In genomic region chr10:69738071-69738470, GRCh38 we compare ENCODE assay signal across 29 cellular contexts.
A peak's percentile ranks its signal among the peaks of the same experiment; 100 is the strongest.
DNase-seq lines count a peak whose midpoint lies in the region; ATAC-seq, FAIRE-seq and TF ChIP-seq lines count a peak whose summit lies in the region.
"Had no signal": no experiment of that assay in that cellular context is flagged by ENCODE, and none has a peak within 500 bp of the region (broad histone marks: within the 10 kb centered on the region; RNA-seq: fewer than 3 reads in every experiment).

No MANE protein-coding gene starts in this region.

- ATAC-seq in left lung (peak; percentile 44), thoracic aorta (ENCODE audit: insufficient number of reproducible peaks, low FRiP score, low read depth) (no peak), HepG2 (no peak), HG03432 (IDR thresholded peaks at IDR 0.05; ENCODE audit: unreplicated experiment) (no peak)
- ATAC-seq: GM12878 had no signal

- no peak for FAIRE-seq in HepG2 (lab: Jason Lieb, UNC)
- FAIRE-seq: GM12878 had no signal

- no peak overlapping the region for H2AFZ ChIP-seq in HepG2 (ENCODE audit: low read length)
- H2AFZ ChIP-seq: GM23248 had no signal

- DNase-seq in activated effector memory CD4-positive, alpha-beta T cell treated with anti-CD3 and anti-CD28 coated beads, Interleukin-2, amount 50 U/mL, for 16 hours, result peak; percentile 37
- no peak for DNase-seq in activated effector memory CD4-positive, alpha-beta T cell treated with Interleukin-2 at 50 U/mL for 16 hours
- DNase-seq in cerebellum (ENCODE audit: low spot score), result peak; percentile 76
- DNase-seq in left lung, result no peak
- DNase-seq in thoracic aorta (ENCODE audit: low spot score), result no peak
- DNase-seq in HepG2 (ENCODE audit: low spot score), result no peak
- DNase-seq in stimulated activated CD4-positive, alpha-beta T cell treated with anti-CD3 and anti-CD28 coated beads, Interleukin-4, amount 100 ng/mL, for 24 hours, result no peak
- DNase-seq: ACHN; Caco-2; CD4-positive, alpha-beta memory T cell; DMS 273 treated with DMSO at 0.1 percent for 48 hours; DMS79 treated with DMSO at 0.1 percent for 48 hours; GM23248; H9; HFFc6; NCI-H1105; NCI-H146; NCI-H2081; NCI-H2171; NCI-H345; NCI-H524; NCI-H774; NK-92 treated with Interleukin-12 subunit alpha and Interleukin-12 subunit beta, amount 100 ng/mL, for 24 hours had no signal

- TF ChIP-seq POLR2A in HepG2 (IDR thresholded peaks at IDR 0.05; ENCODE audit: insufficient read depth in 1 of 2, low read depth in 2 of 2, low read length in 2 of 2), result no peak

- no peak overlapping the region for H3K4me2 ChIP-seq in HepG2 (ENCODE audit: low read depth, low read length)
- H3K4me2 ChIP-seq: KMS-11 had no signal

- H3K27me3 ChIP-seq in left lung (no peaks in the 10 kb centered on the region), thoracic aorta (replicated peaks; ENCODE audit: insufficient read depth) (no peaks in the 10 kb centered on the region), HepG2 (ENCODE audit: control insufficient read depth in 1 of 2, insufficient read depth in 2 of 2, low read length in 2 of 2) (peaks cover 0 to 6% of the 10 kb centered on the region in 2 experiments; a peak in 3 of 5 replicates)
- H3K27me3 ChIP-seq: BLaER1 treated with 17β-estradiol and CSF1 and Interleukin-3, amounts not matched to agents 10 nM and 100 nM; Peyer's patch had no signal

- no peak for TF ChIP-seq RAD21 in HepG2 (CRISPR knock-in tag; IDR thresholded peaks at IDR 0.05)

- no peak overlapping the region for H3K9ac ChIP-seq in HepG2 (ENCODE audit: insufficient read depth, low read depth, low read length)
- H3K9ac ChIP-seq: BLaER1 treated with 17β-estradiol and CSF1 and Interleukin-3, amounts not matched to agents 10 nM and 100 nM; GM23248; KMS-11 had no signal

- H3K9me3 ChIP-seq in left lung, result no peaks in the 10 kb centered on the region
- H3K9me3 ChIP-seq in thoracic aorta, result no peaks in the 10 kb centered on the region
- no peaks in the 10 kb centered on the region for H3K9me3 ChIP-seq in HepG2 (ENCODE audit: low read length)
- H3K9me3 ChIP-seq: BLaER1 treated with 17β-estradiol and CSF1 and Interleukin-3, amounts not matched to agents 10 nM and 100 nM; Peyer's patch had no signal

- in situ Hi-C loops in HepG2 (cut with HindIII; ENCODE audit: extremely low pct_ligation_motif_present, low pct_unique_long_range_greater_than_20kb), result no loop called here

- H3K36me3 ChIP-seq in left lung, result no peaks in the 10 kb centered on the region
- no peaks in the 10 kb centered on the region for H3K36me3 ChIP-seq in thoracic aorta
- H3K36me3 ChIP-seq in HepG2 (replicated peaks in 1 of 2; ENCODE audit: control insufficient read depth in 1 of 2, insufficient read depth in 2 of 2, low read length in 2 of 2), result no peaks in the 10 kb centered on the region
- H3K36me3 ChIP-seq: BLaER1 treated with 17β-estradiol and CSF1 and Interleukin-3, amounts not matched to agents 10 nM and 100 nM; Peyer's patch had no signal

- 0% methylated on average over 1 of the region's 5 CpGs for WGBS in HepG2 (ENCODE audit: low lambda C conversion rate)

- no TSS peak for BruUV-seq in HepG2 (replicated peaks; lab: Mats Ljungman, UMichigan)

- no peaks in the 10 kb centered on the region for H3K79me2 ChIP-seq in HepG2 (ENCODE audit: insufficient read depth, low read length)

- intact Hi-C loops in left lung (cut with DNase I), result no loop called here
- intact Hi-C loops in HepG2 (cut with micrococcal nuclease; ENCODE audit: unreplicated experiment), result no loop called here

- no peak for TF ChIP-seq CTCF in left lung (IDR thresholded peaks at IDR 0.05)
- no peak for TF ChIP-seq CTCF in thoracic aorta (IDR thresholded peaks at IDR 0.05)
- TF ChIP-seq CTCF in HepG2 (CRISPR knock-in tag; IDR thresholded peaks at IDR 0.05), result no peak

- no peak overlapping the region for H3K4me3 ChIP-seq in left lung
- no peak overlapping the region for H3K4me3 ChIP-seq in thoracic aorta
- no peak overlapping the region for H3K4me3 ChIP-seq in HepG2 (replicated peaks in 1 of 3; ENCODE audit: insufficient read depth in 1 of 3, low read depth in 2 of 3, low read length in 3 of 3)
- H3K4me3 ChIP-seq: BLaER1 treated with 17β-estradiol and CSF1 and Interleukin-3, amounts not matched to agents 10 nM and 100 nM; GM12878; GM23248; Peyer's patch had no signal

- CTCF ChIA-PET in HepG2 (lab: Yijun Ruan, JAX; ENCODE audit: low intra/inter-chr PET ratio, low total read pairs), result no interaction called here

- TF ChIP-seq EP300 in HepG2 (IDR thresholded peaks at IDR 0.05; ENCODE audit: low read depth in 2 of 2, low read length in 2 of 2), result no peak
- TF ChIP-seq EP300 in HepG2 (CRISPR knock-in tag; IDR thresholded peaks at IDR 0.05; ENCODE audit: borderline replicate concordance), result no peak

- H4K20me1 ChIP-seq in HepG2 (ENCODE audit: insufficient read depth, low read length), result no peaks in the 10 kb centered on the region

- H3K27ac ChIP-seq in left lung (no peak overlapping the region), thoracic aorta (peak overlapping the region; percentile 79 to 97), HepG2 (ENCODE audit: extremely low read length, insufficient read depth, low read length) (no peak overlapping the region)
- H3K27ac ChIP-seq: 22Rv1; BLaER1 treated with 17β-estradiol and CSF1 and Interleukin-3, amounts not matched to agents 10 nM and 100 nM; GM23248; KMS-11; Peyer's patch had no signal

- POLR2A ChIA-PET in HepG2 (lab: Yijun Ruan, JAX), result no interaction called here

- H3K4me1 ChIP-seq in left lung (peaks cover 0 to 4% of the 10 kb centered on the region in 2 donors), thoracic aorta (ENCODE audit: control insufficient read depth in 1 of 2, low read depth in 2 of 2) (peaks cover 33 to 52% of the 10 kb centered on the region in 2 donors), HepG2 (ENCODE audit: insufficient read depth, low read length) (no peaks in the 10 kb centered on the region)
- H3K4me1 ChIP-seq: Caco-2 had no signal

TF ChIP-seq in HepG2, 621 proteins besides CTCF, POLR2A, EP300 and RAD21 (continues in another document):
- no peak for TF ChIP-seq ZNF766 (CRISPR knock-in tag; IDR thresholded peaks at IDR 0.05; ENCODE audit: borderline replicate concordance)
- TF ChIP-seq, protein P1, sequence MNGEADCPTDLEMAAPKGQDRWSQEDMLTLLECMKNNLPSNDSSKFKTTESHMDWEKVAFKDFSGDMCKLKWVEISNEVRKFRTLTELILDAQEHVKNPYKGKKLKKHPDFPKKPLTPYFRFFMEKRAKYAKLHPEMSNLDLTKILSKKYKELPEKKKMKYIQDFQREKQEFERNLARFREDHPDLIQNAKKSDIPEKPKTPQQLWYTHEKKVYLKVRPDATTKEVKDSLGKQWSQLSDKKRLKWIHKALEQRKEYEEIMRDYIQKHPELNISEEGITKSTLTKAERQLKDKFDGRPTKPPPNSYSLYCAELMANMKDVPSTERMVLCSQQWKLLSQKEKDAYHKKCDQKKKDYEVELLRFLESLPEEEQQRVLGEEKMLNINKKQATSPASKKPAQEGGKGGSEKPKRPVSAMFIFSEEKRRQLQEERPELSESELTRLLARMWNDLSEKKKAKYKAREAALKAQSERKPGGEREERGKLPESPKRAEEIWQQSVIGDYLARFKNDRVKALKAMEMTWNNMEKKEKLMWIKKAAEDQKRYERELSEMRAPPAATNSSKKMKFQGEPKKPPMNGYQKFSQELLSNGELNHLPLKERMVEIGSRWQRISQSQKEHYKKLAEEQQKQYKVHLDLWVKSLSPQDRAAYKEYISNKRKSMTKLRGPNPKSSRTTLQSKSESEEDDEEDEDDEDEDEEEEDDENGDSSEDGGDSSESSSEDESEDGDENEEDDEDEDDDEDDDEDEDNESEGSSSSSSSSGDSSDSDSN (CRISPR knock-in tag; IDR thresholded peaks at IDR 0.05), result no peak
- no peak for TF ChIP-seq HMGXB3 (CRISPR knock-in tag; IDR thresholded peaks at IDR 0.05; ENCODE audit: borderline replicate concordance)
- TF ChIP-seq SUZ12 (IDR thresholded peaks at IDR 0.05; ENCODE audit: low read depth, low read length), result no peak

Comparison
In these comparisons a context has a peak if more than half of its experiments do, and no peak if none do; other contexts are left out.
1. DNase-seq: peak in activated effector memory CD4-positive, alpha-beta T cell treated with anti-CD3 and anti-CD28 coated beads, Interleukin-2, amount 50 U/mL, for 16 hours (single experiment) and cerebellum (single experiment); none in activated effector memory CD4-positive, alpha-beta T cell treated with Interleukin-2 at 50 U/mL for 16 hours (single experiment), left lung (0 of 2), thoracic aorta (single experiment), HepG2 (single experiment) and stimulated activated CD4-positive, alpha-beta T cell treated with anti-CD3 and anti-CD28 coated beads, Interleukin-4, amount 100 ng/mL, for 24 hours (single experiment).
2. H3K27ac ChIP-seq: peak in thoracic aorta (2 of 2); none in left lung (0 of 2) and HepG2 (single experiment).